ENCODE assay signal across 14 cellular contexts in genomic region chr10:123270221-123270620, GRCh38.
DNase-seq lines count a peak whose midpoint lies in the region; ATAC-seq and TF ChIP-seq lines count a peak whose summit lies in the region.
"Had no signal": no experiment of that assay in that cellular context is flagged by ENCODE, and none has a peak within 500 bp of the region (broad histone marks: within the 10 kb centered on the region; RNA-seq: fewer than 3 reads in every experiment).

No MANE protein-coding gene starts in this region.

- in situ Hi-C loops in astrocyte of the cerebellum (cut with HindIII; ENCODE audit: low sequenced_read_pairs) = no loop called here

- DNase-seq in AG04449 (ENCODE audit: low read depth, low spot score) (peak; percentile 23), HS-27A (ENCODE audit: low read depth) (peak; percentile 30), astrocyte of the cerebellum (ENCODE audit: low read depth) (peak; percentile 93), foreskin melanocyte (peak; percentile 13), 8988T (no peak), GM19238 (ENCODE audit: insufficient read length, low spot score) (no peak)
- DNase-seq: activated CD4-positive, CD25-positive, alpha-beta regulatory T cell treated with anti-CD3 and anti-CD28 coated beads, Interleukin-2, amount 50 U/mL, for 72 hours; activated naive CD4-positive, alpha-beta T cell treated with anti-CD3 and anti-CD28 coated beads, Interleukin-2, amount 50 U/mL, for 16 hours; cerebellar nuclear complex; left cardiac atrium; substantia nigra had no signal

- TF ChIP-seq CTCF in AG04449 (IDR thresholded peaks at IDR 0.05; ENCODE audit: insufficient read depth, low read length, missing control alignments) (no peak), astrocyte of the cerebellum (IDR thresholded peaks at IDR 0.05; ENCODE audit: low read depth, low read length, missing control alignments) (no peak)

- no peak for ATAC-seq in GM21360 (IDR thresholded peaks at IDR 0.05; ENCODE audit: unreplicated experiment)
- ATAC-seq in HG03439 (IDR thresholded peaks at IDR 0.05; ENCODE audit: unreplicated experiment) = no peak
- ATAC-seq: A549 had no signal

- H3K4me3 ChIP-seq in AG04449 (ENCODE audit: low read depth, low read length) = no peak overlapping the region
- H3K4me3 ChIP-seq in astrocyte of the cerebellum (ENCODE audit: low read depth, low read length) = no peak overlapping the region
- H3K4me3 ChIP-seq: A549 had no signal

- CTCF ChIA-PET in AG04449 (lab: Yijun Ruan, JAX) = no interaction called here

- POLR2A ChIA-PET in AG04449 (lab: Yijun Ruan, JAX) = no interaction called here

Comparison
In these comparisons a context has a peak if more than half of its experiments do, and no peak if none do; other contexts are left out.
1. DNase-seq: peak in AG04449 (single experiment), HS-27A (single experiment), astrocyte of the cerebellum (single experiment) and foreskin melanocyte (single experiment); none in 8988T (single experiment) and GM19238 (single experiment).